Comparison of ENCODE assay signal across 13 cellular contexts in genomic region chr3:66047321-66048050, GRCh38. TPM values are rescaled to one million over a fixed set of nuclear protein-coding genes. Genes with fewer than 3 reads are reported as not detected.
DNase-seq lines count a peak whose midpoint lies in the region; ATAC-seq and TF ChIP-seq lines count a peak whose summit lies in the region.
"Had no signal": no experiment of that assay in that cellular context is flagged by ENCODE, and none has a peak within 500 bp of the region (broad histone marks: within the 10 kb centered on the region; RNA-seq: fewer than 3 reads in every experiment).

No MANE protein-coding gene starts in this region.

- peak overlapping the region in 3 of 4 donors; percentile 1 to 56 (median 15) for H3K27ac ChIP-seq in body of pancreas
- no peak overlapping the region for H3K27ac ChIP-seq in tibial nerve
- H3K27ac ChIP-seq: skin epidermis had no signal

- no peaks in the 10 kb centered on the region for H3K9me3 ChIP-seq in body of pancreas
- no peaks in the 10 kb centered on the region for H3K9me3 ChIP-seq in tibial nerve

- no peaks in the 10 kb centered on the region for H3K9me3 Mint-ChIP-seq in HFFc6
- H3K9me3 Mint-ChIP-seq: activated naive CD8-positive, alpha-beta T cell treated with anti-CD3 and anti-CD28 coated beads, Interleukin-2, amount 10 ng/mL, durations not matched to agents 7 days and 5 days had no signal

- H3K36me3 Mint-ChIP-seq in HFFc6 (ENCODE audit: low read depth) = no peaks in the 10 kb centered on the region
- H3K36me3 Mint-ChIP-seq: activated naive CD8-positive, alpha-beta T cell treated with anti-CD3 and anti-CD28 coated beads, Interleukin-2, amount 10 ng/mL, durations not matched to agents 7 days and 5 days; memory B cell had no signal

- TF ChIP-seq CTCF in HFFc6 (IDR thresholded peaks at IDR 0.05) (peak; percentile 44), body of pancreas (IDR thresholded peaks at IDR 0.05) (no peak), tibial nerve (IDR thresholded peaks at IDR 0.05) (no peak), GM10266 (IDR thresholded peaks at IDR 0.05; ENCODE audit: control insufficient read depth, insufficient read depth, low read depth, missing control alignments) (no peak)

- no peaks in the 10 kb centered on the region for H3K27me3 ChIP-seq in body of pancreas
- no peaks in the 10 kb centered on the region for H3K27me3 ChIP-seq in tibial nerve

- peak; percentile 59 for ATAC-seq in body of pancreas
- ATAC-seq in HG03469 (IDR thresholded peaks at IDR 0.05; ENCODE audit: unreplicated experiment) = no peak
- ATAC-seq: esophagus mucosa had no signal

- TF ChIP-seq EP300 in tibial nerve (IDR thresholded peaks at IDR 0.05) = no peak

- TF ChIP-seq POLR2A in body of pancreas (IDR thresholded peaks at IDR 0.05) (no peak), tibial nerve (IDR thresholded peaks at IDR 0.05) (no peak)

- peaks cover 70% of the 10 kb centered on the region for H3K4me1 Mint-ChIP-seq in HFFc6 (ENCODE audit: low read depth)
- H3K4me1 Mint-ChIP-seq: activated naive CD8-positive, alpha-beta T cell treated with anti-CD3 and anti-CD28 coated beads, Interleukin-2, amount 10 ng/mL, durations not matched to agents 7 days and 5 days; memory B cell had no signal

- peak; percentile 88 for DNase-seq in HFFc6
- peak in 1 of 4 donors; percentile 45 for DNase-seq in body of pancreas
- peak; percentile 6 for DNase-seq in kidney tubule cell (ENCODE audit: low spot score)
- peak; percentile 22 to 28 for DNase-seq in tibial nerve (ENCODE audit: low spot score in 2 of 2)
- DNase-seq in posterior cingulate gyrus = no peak
- DNase-seq in GM10266 (ENCODE audit: extremely low spot score) = no peak
- DNase-seq: activated naive CD8-positive, alpha-beta T cell treated with anti-CD3 and anti-CD28 coated beads, Interleukin-2, amount 10 ng/mL, durations not matched to agents 7 days and 5 days; NCI-H69; T-helper 1 cell had no signal

- H3K4me1 ChIP-seq in body of pancreas = peaks cover 12% of the 10 kb centered on the region
- peaks cover 0 to 20% (median 6%) of the 10 kb centered on the region in 4 donors for H3K4me1 ChIP-seq in tibial nerve

- H3K27ac Mint-ChIP-seq in HFFc6 = peak overlapping the region; percentile 77
- H3K27ac Mint-ChIP-seq: activated naive CD8-positive, alpha-beta T cell treated with anti-CD3 and anti-CD28 coated beads, Interleukin-2, amount 10 ng/mL, durations not matched to agents 7 days and 5 days; memory B cell had no signal

- H3K4me3 ChIP-seq in body of pancreas (no peak overlapping the region), tibial nerve (no peak overlapping the region)
- H3K4me3 ChIP-seq: skin epidermis had no signal

- H3K27me3 Mint-ChIP-seq in HFFc6 (ENCODE audit: insufficient read depth) = peaks cover 2% of the 10 kb centered on the region

- H3K36me3 ChIP-seq in body of pancreas (replicated peaks in 1 of 2; ENCODE audit: insufficient read depth in 1 of 2, low read depth in 2 of 2) (no peaks in the 10 kb centered on the region), tibial nerve (no peaks in the 10 kb centered on the region)

- H3K4me3 Mint-ChIP-seq in HFFc6 = peak overlapping the region; percentile 62
- H3K4me3 Mint-ChIP-seq: activated naive CD8-positive, alpha-beta T cell treated with anti-CD3 and anti-CD28 coated beads, Interleukin-2, amount 10 ng/mL, durations not matched to agents 7 days and 5 days; memory B cell had no signal

- 19 to 23% methylated on average over 6 of the region's 6 CpGs for whole genome bisulfite sequencing in body of pancreas, 2 donors
- 18 to 27% methylated on average over 6 of the region's 6 CpGs for WGBS in tibial nerve, 2 donors

- intact Hi-C loops in body of pancreas (cut with DNase I) (no loop called here), posterior cingulate gyrus (cut with DNase I) (no loop called here)

RNA-seq across cellular contexts. Expression of gene MAGI1, which starts 8.8 kb away (rescaled TPM):
- total RNA-seq in HFFc6 (2021; fragmentation: NEBNext Ultra II Directional; extraction: Animal tissue kit (Norgen Biotek cat#: 25700)) = 10 to 100 TPM; 21.1 to 30.5 (median 22.4) TPM
- total RNA-seq in body of pancreas = 10 to 100 TPM; 44.2 to 63.6 TPM
- 10 to 100 TPM; 30.6 to 52.8 (median 36.1) TPM for total RNA-seq in tibial nerve
- total RNA-seq: activated naive CD8-positive, alpha-beta T cell treated with anti-CD3 and anti-CD28 coated beads, Interleukin-2, amount 10 ng/mL, durations not matched to agents 7 days and 5 days had no signal

Comparison
In these comparisons a context has a peak if more than half of its experiments do, and no peak if none do; other contexts are left out.
1. DNase-seq: peak in HFFc6 (single experiment), kidney tubule cell (single experiment) and tibial nerve (2 of 2); none in posterior cingulate gyrus (0 of 10) and GM10266 (single experiment).
2. H3K27ac ChIP-seq: peak in body of pancreas (3 of 4); none in tibial nerve (0 of 4).